ENCODE assay signal across 10 cellular contexts in genomic region chr3:66971245-66971644, GRCh38. TPM values are rescaled to one million over a fixed set of nuclear protein-coding genes. Genes with fewer than 3 reads are reported as not detected.
DNase-seq lines count a peak whose midpoint lies in the region; ATAC-seq and TF ChIP-seq lines count a peak whose summit lies in the region.
"Had no signal": no experiment of that assay in that cellular context is flagged by ENCODE, and none has a peak within 500 bp of the region (broad histone marks: within the 10 kb centered on the region; RNA-seq: fewer than 3 reads in every experiment).

No MANE protein-coding gene starts in this region.

- H3K36me3 Mint-ChIP-seq in activated CD8-positive, alpha-beta memory T cell treated with anti-CD3 and anti-CD28 coated beads, Interleukin-2, amount 10 ng/mL, durations not matched to agents 7 days and 5 days = no peaks in the 10 kb centered on the region
- no peaks in the 10 kb centered on the region for H3K36me3 Mint-ChIP-seq in activated naive CD8-positive, alpha-beta T cell treated with anti-CD3 and anti-CD28 coated beads, Interleukin-2, amount 50 U/mL, for 24 hours (ENCODE audit: low read depth)

- peaks cover 13% of the 10 kb centered on the region for H3K4me1 Mint-ChIP-seq in activated CD8-positive, alpha-beta memory T cell treated with anti-CD3 and anti-CD28 coated beads, Interleukin-2, amount 10 ng/mL, durations not matched to agents 7 days and 5 days
- H3K4me1 Mint-ChIP-seq in activated naive CD8-positive, alpha-beta T cell treated with anti-CD3 and anti-CD28 coated beads, Interleukin-2, amount 50 U/mL, for 24 hours = peaks cover 12% of the 10 kb centered on the region

- H3K27me3 ChIP-seq in Loucy (ENCODE audit: insufficient read depth, low read length, poor library complexity, severe bottlenecking) (no peaks in the 10 kb centered on the region), osteoblast (ENCODE audit: insufficient read depth, low read length) (peaks cover 11% of the 10 kb centered on the region), esophagus squamous epithelium (no peaks in the 10 kb centered on the region)
- H3K27me3 ChIP-seq: gastroesophageal sphincter had no signal

- no peak for ATAC-seq in activated CD8-positive, alpha-beta memory T cell treated with anti-CD3 and anti-CD28 coated beads, Interleukin-2, amount 10 ng/mL, durations not matched to agents 7 days and 5 days
- no peak for ATAC-seq in activated naive CD8-positive, alpha-beta T cell treated with anti-CD3 and anti-CD28 coated beads, Interleukin-2, amount 50 U/mL, for 24 hours
- ATAC-seq in HG03280 (IDR thresholded peaks at IDR 0.05; ENCODE audit: unreplicated experiment) = no peak

- no peak for DNase-seq in activated CD8-positive, alpha-beta memory T cell treated with anti-CD3 and anti-CD28 coated beads, Interleukin-2, amount 10 ng/mL, durations not matched to agents 7 days and 5 days
- no peak for DNase-seq in activated CD8-positive, alpha-beta memory T cell treated with anti-CD3 and anti-CD28 coated beads, Interleukin-2, amount 50 U/mL, for 4 hours
- no peak for DNase-seq in activated naive CD8-positive, alpha-beta T cell treated with anti-CD3 and anti-CD28 coated beads, Interleukin-2, amount 50 U/mL, for 24 hours
- DNase-seq in osteoblast (ENCODE audit: insufficient read length, low spot score, missing footprints) (no peak), esophagus squamous epithelium (lab: John Stamatoyannopoulos, UW) (no peak), foreskin melanocyte (no peak)

- H3K27ac Mint-ChIP-seq in activated CD8-positive, alpha-beta memory T cell treated with anti-CD3 and anti-CD28 coated beads, Interleukin-2, amount 10 ng/mL, durations not matched to agents 7 days and 5 days = no peak overlapping the region
- H3K27ac Mint-ChIP-seq in activated naive CD8-positive, alpha-beta T cell treated with anti-CD3 and anti-CD28 coated beads, Interleukin-2, amount 50 U/mL, for 24 hours = no peak overlapping the region

- H3K36me3 ChIP-seq in Loucy (ENCODE audit: insufficient read depth, low read length) = no peaks in the 10 kb centered on the region
- no peaks in the 10 kb centered on the region for H3K36me3 ChIP-seq in osteoblast (ENCODE audit: insufficient read depth, low read length)
- no peaks in the 10 kb centered on the region for H3K36me3 ChIP-seq in esophagus squamous epithelium
- H3K36me3 ChIP-seq: gastroesophageal sphincter had no signal

- H2AFZ ChIP-seq in Loucy (ENCODE audit: low read length) (peak overlapping the region; percentile 98), osteoblast (ENCODE audit: low read length) (peak overlapping the region; percentile 2)

- H3F3A ChIP-seq in Loucy (ENCODE audit: low read depth) = no peaks in the 10 kb centered on the region

- H3K4me3 ChIP-seq in Loucy (ENCODE audit: low read length, poor library complexity, severe bottlenecking) (peak overlapping the region; percentile 80), osteoblast (ENCODE audit: insufficient read depth, low read length) (no peak overlapping the region), esophagus squamous epithelium (no peak overlapping the region)

- TF ChIP-seq CTCF in Loucy (conservative IDR thresholded peaks at IDR 0.05; ENCODE audit: low read length) (no peak), osteoblast (IDR thresholded peaks at IDR 0.05; ENCODE audit: extremely low read depth, low read depth, low read length) (no peak), esophagus squamous epithelium (IDR thresholded peaks at IDR 0.05) (no peak)

- intact Hi-C loops in esophagus squamous epithelium (cut with DNase I) = loop anchor here (10.0 kb wide), 1 partner anchor 1904 kb away; no protein-coding TSS in a partner anchor

- H4K20me1 ChIP-seq in Loucy (ENCODE audit: insufficient read depth, low read length, poor library complexity, severe bottlenecking) (no peaks in the 10 kb centered on the region), osteoblast (ENCODE audit: insufficient read depth, low read length) (no peaks in the 10 kb centered on the region)

- H3K9ac ChIP-seq in Loucy (ENCODE audit: low read depth, low read length, poor library complexity, severe bottlenecking) = peak overlapping the region; percentile 74

- WGBS in esophagus squamous epithelium, 2 donors = 39 to 48% methylated on average over 3 of the region's 3 CpGs

- H3K9me3 Mint-ChIP-seq in activated CD8-positive, alpha-beta memory T cell treated with anti-CD3 and anti-CD28 coated beads, Interleukin-2, amount 10 ng/mL, durations not matched to agents 7 days and 5 days (ENCODE audit: low read depth) = no peaks in the 10 kb centered on the region
- H3K9me3 Mint-ChIP-seq in activated naive CD8-positive, alpha-beta T cell treated with anti-CD3 and anti-CD28 coated beads, Interleukin-2, amount 50 U/mL, for 24 hours = no peaks in the 10 kb centered on the region

- H3K27ac ChIP-seq in osteoblast (ENCODE audit: low read depth, low read length) (no peak overlapping the region), esophagus squamous epithelium (no peak overlapping the region)
- H3K27ac ChIP-seq: VCaP had no signal

- TF ChIP-seq POLR2A in esophagus squamous epithelium (IDR thresholded peaks at IDR 0.05) = no peak

- H3K9me2 ChIP-seq in Loucy (replicated peaks; ENCODE audit: low read depth, low read length) = no peaks in the 10 kb centered on the region

- H3K4me2 ChIP-seq in Loucy (ENCODE audit: low read depth, low read length, poor library complexity, severe bottlenecking) = peak overlapping the region; percentile 81
- peak overlapping the region; percentile 98 for H3K4me2 ChIP-seq in osteoblast (ENCODE audit: insufficient read depth, low read length)

- peak overlapping the region; percentile 67 for H3K4me3 Mint-ChIP-seq in activated CD8-positive, alpha-beta memory T cell treated with anti-CD3 and anti-CD28 coated beads, Interleukin-2, amount 10 ng/mL, durations not matched to agents 7 days and 5 days
- peak overlapping the region; percentile 45 for H3K4me3 Mint-ChIP-seq in activated naive CD8-positive, alpha-beta T cell treated with anti-CD3 and anti-CD28 coated beads, Interleukin-2, amount 50 U/mL, for 24 hours

- H3K4me1 ChIP-seq in Loucy (ENCODE audit: insufficient read depth, low read length, poor library complexity, severe bottlenecking) (peaks cover 9% of the 10 kb centered on the region), osteoblast (ENCODE audit: insufficient read depth, low read length) (peaks cover 6% of the 10 kb centered on the region), esophagus squamous epithelium (peaks cover 5 to 11% (median 5%) of the 10 kb centered on the region in 3 donors)

- H3K79me2 ChIP-seq in Loucy (ENCODE audit: insufficient read depth, low read length) (no peaks in the 10 kb centered on the region), osteoblast (ENCODE audit: insufficient read depth, low read length) (no peaks in the 10 kb centered on the region)

- CTCF ChIA-PET in activated CD8-positive, alpha-beta memory T cell treated with anti-CD3 and anti-CD28 coated beads, Interleukin-2, amount 10 ng/mL, durations not matched to agents 7 days and 5 days (lab: Charles Lee) = interaction anchor here (0.8 to 5.5 kb wide), 22 partner anchors 11 to 1905 kb away, joined by 3 to 32 read pairs (median 6); partner anchors contain the start of gene KBTBD8

- H3K27me3 Mint-ChIP-seq in activated CD8-positive, alpha-beta memory T cell treated with anti-CD3 and anti-CD28 coated beads, Interleukin-2, amount 10 ng/mL, durations not matched to agents 7 days and 5 days = peaks cover 20% of the 10 kb centered on the region
- H3K27me3 Mint-ChIP-seq in activated naive CD8-positive, alpha-beta T cell treated with anti-CD3 and anti-CD28 coated beads, Interleukin-2, amount 50 U/mL, for 24 hours = no peaks in the 10 kb centered on the region

- H3K9me3 ChIP-seq in Loucy (ENCODE audit: insufficient read depth, low read depth, low read length) (no peaks in the 10 kb centered on the region), osteoblast (ENCODE audit: low read depth, low read length) (no peaks in the 10 kb centered on the region), esophagus squamous epithelium (no peaks in the 10 kb centered on the region)
- H3K9me3 ChIP-seq: gastroesophageal sphincter had no signal

RNA-seq across cellular contexts. Expression of gene KBTBD8, which starts 26.9 kb away (rescaled TPM):
- total RNA-seq in activated CD8-positive, alpha-beta memory T cell treated with anti-CD3 and anti-CD28 coated beads, Interleukin-2, amount 10 ng/mL, durations not matched to agents 7 days and 5 days = 10 to 100 TPM; 10.4 to 19.2 TPM
- total RNA-seq in osteoblast = 1.1 and 3.8 TPM in 2 replicates
- total RNA-seq in esophagus squamous epithelium = 1 to 10 TPM in 3 of 4 donors, under 1 TPM in 1; 0.95 to 2.8 (median 1.5) TPM
